ENCODE assay signal across 19 cellular contexts in genomic region chr5:166883016-166883415, GRCh38.
A peak's percentile ranks its signal among the peaks of the same experiment; 100 is the strongest.
DNase-seq lines count a peak whose midpoint lies in the region; ATAC-seq and TF ChIP-seq lines count a peak whose summit lies in the region.
"Had no signal": no experiment of that assay in that cellular context is flagged by ENCODE, and none has a peak within 500 bp of the region (broad histone marks: within the 10 kb centered on the region; RNA-seq: fewer than 3 reads in every experiment).

No MANE protein-coding gene starts in this region.

- H3K27me3 ChIP-seq in NT2/D1 (ENCODE audit: insufficient read depth, insufficient read length) (no peaks in the 10 kb centered on the region), endodermal cell (ENCODE audit: control insufficient read depth, insufficient read depth, low read length, poor library complexity, severe bottlenecking) (no peaks in the 10 kb centered on the region)
- H3K27me3 ChIP-seq: tibial nerve had no signal

- no peak for ATAC-seq in GM21528 (IDR thresholded peaks at IDR 0.05; ENCODE audit: low FRiP score, unreplicated experiment)
- no peak for ATAC-seq in GM19452 (IDR thresholded peaks at IDR 0.05; ENCODE audit: unreplicated experiment)
- ATAC-seq: activated CD8-positive, alpha-beta T cell treated with anti-CD3 and anti-CD28 coated beads for 36 hours; sciatic nerve had no signal

- TF ChIP-seq CTCF in GM12865 (IDR thresholded peaks at IDR 0.05; ENCODE audit: insufficient read depth, low read depth, low read length, missing control alignments) (no peak), endodermal cell (conservative IDR thresholded peaks at IDR 0.05) (no peak), progenitor cell of endocrine pancreas (IDR thresholded peaks at IDR 0.05; ENCODE audit: unreplicated experiment) (no peak)

- H3K4me1 Mint-ChIP-seq in endodermal cell (peaks cover 5% of the 10 kb centered on the region), progenitor cell of endocrine pancreas (ENCODE audit: low read depth) (peaks cover 2% of the 10 kb centered on the region)

- H3K27ac Mint-ChIP-seq in endodermal cell (peak overlapping the region; percentile 50), progenitor cell of endocrine pancreas (no peak overlapping the region)
- H3K27ac Mint-ChIP-seq: activated CD8-positive, alpha-beta T cell treated with anti-CD3 and anti-CD28 coated beads for 36 hours had no signal

- no peak overlapping the region for H3K27ac ChIP-seq in endodermal cell (ENCODE audit: low read depth, low read length)
- H3K27ac ChIP-seq: tibial nerve had no signal

- no peaks in the 10 kb centered on the region for H3K27me3 Mint-ChIP-seq in endodermal cell (ENCODE audit: insufficient read depth)
- no peaks in the 10 kb centered on the region for H3K27me3 Mint-ChIP-seq in progenitor cell of endocrine pancreas
- H3K27me3 Mint-ChIP-seq: activated CD8-positive, alpha-beta T cell treated with anti-CD3 and anti-CD28 coated beads for 36 hours had no signal

- H3K9ac ChIP-seq in NT2/D1 (ENCODE audit: insufficient read length, low read depth) (no peak overlapping the region), endodermal cell (ENCODE audit: extremely low read depth, low read length, poor library complexity, severe bottlenecking) (no peak overlapping the region)

- WGBS in endodermal cell (ENCODE audit: insufficient coverage in 1 of 2, insufficient read length in 1 of 2), 2 experiments: 81 to 83% methylated on average over 1 to 2 of the region's 4 CpGs

- H3K9me3 ChIP-seq in NT2/D1 (ENCODE audit: insufficient read depth, low read length): no peaks in the 10 kb centered on the region
- no peaks in the 10 kb centered on the region for H3K9me3 ChIP-seq in endodermal cell (ENCODE audit: control insufficient read depth, low read length)
- H3K9me3 ChIP-seq: tibial nerve had no signal

- H3K9me3 Mint-ChIP-seq in endodermal cell: no peaks in the 10 kb centered on the region
- no peaks in the 10 kb centered on the region for H3K9me3 Mint-ChIP-seq in progenitor cell of endocrine pancreas (ENCODE audit: low read depth)

- no peak overlapping the region for H3K4me3 ChIP-seq in GM12865 (ENCODE audit: low read depth, low read length)
- no peak overlapping the region for H3K4me3 ChIP-seq in NT2/D1 (ENCODE audit: insufficient read length, low read depth)
- H3K4me3 ChIP-seq in endodermal cell (ENCODE audit: low read length): no peak overlapping the region
- H3K4me3 ChIP-seq: tibial nerve had no signal

- H3K4me1 ChIP-seq in NT2/D1 (ENCODE audit: insufficient read depth, insufficient read length) (no peaks in the 10 kb centered on the region), endodermal cell (ENCODE audit: control insufficient read depth, insufficient read depth, low read length) (no peaks in the 10 kb centered on the region)
- H3K4me1 ChIP-seq: tibial nerve had no signal

- H3K36me3 Mint-ChIP-seq in endodermal cell (ENCODE audit: low read depth): no peaks in the 10 kb centered on the region
- no peaks in the 10 kb centered on the region for H3K36me3 Mint-ChIP-seq in progenitor cell of endocrine pancreas (ENCODE audit: insufficient read depth)

- H3K4me3 Mint-ChIP-seq in endodermal cell (no peak overlapping the region), progenitor cell of endocrine pancreas (ENCODE audit: low read depth) (no peak overlapping the region)
- H3K4me3 Mint-ChIP-seq: activated CD8-positive, alpha-beta T cell treated with anti-CD3 and anti-CD28 coated beads for 36 hours had no signal

- H3K36me3 ChIP-seq in NT2/D1 (ENCODE audit: insufficient read depth, insufficient read length, low read length) (no peaks in the 10 kb centered on the region), endodermal cell (ENCODE audit: control insufficient read depth, insufficient read depth, low read length) (no peaks in the 10 kb centered on the region)
- H3K36me3 ChIP-seq: tibial nerve had no signal

- DNase-seq in GM12865 (ENCODE audit: low read depth) (peak; percentile 0), NT2/D1 (ENCODE audit: low read depth, low spot score) (peak; percentile 27), endodermal cell (no peak), kidney tubule cell (ENCODE audit: low spot score) (peak; percentile 93), GM19238 (ENCODE audit: insufficient read length, low spot score) (no peak), progenitor cell of endocrine pancreas (ENCODE audit: low spot score, unreplicated experiment) (no peak)
- DNase-seq: activated CD8-positive, alpha-beta T cell treated with anti-CD3 and anti-CD28 coated beads for 36 hours; activated gamma-delta T cell; DND-41; effector memory CD4-positive, alpha-beta T cell; glutamatergic neuron; NCI-H2081; NCI-H82; SHP77 treated with DMSO at 0.1 percent for 48 hours; stimulated activated CD4-positive, alpha-beta T cell treated with anti-CD3 and anti-CD28 coated beads, Interleukin-4, amount 100 ng/mL, for 1 hour had no signal

Comparison
In these comparisons a context has a peak if more than half of its experiments do, and no peak if none do; other contexts are left out.
1. DNase-seq: peak in GM12865 (single experiment), NT2/D1 (single experiment) and kidney tubule cell (single experiment); none in endodermal cell (single experiment), GM19238 (single experiment) and progenitor cell of endocrine pancreas (single experiment).